Comparison of ENCODE assay signal across 16 cellular contexts in the genomic region with DNA sequence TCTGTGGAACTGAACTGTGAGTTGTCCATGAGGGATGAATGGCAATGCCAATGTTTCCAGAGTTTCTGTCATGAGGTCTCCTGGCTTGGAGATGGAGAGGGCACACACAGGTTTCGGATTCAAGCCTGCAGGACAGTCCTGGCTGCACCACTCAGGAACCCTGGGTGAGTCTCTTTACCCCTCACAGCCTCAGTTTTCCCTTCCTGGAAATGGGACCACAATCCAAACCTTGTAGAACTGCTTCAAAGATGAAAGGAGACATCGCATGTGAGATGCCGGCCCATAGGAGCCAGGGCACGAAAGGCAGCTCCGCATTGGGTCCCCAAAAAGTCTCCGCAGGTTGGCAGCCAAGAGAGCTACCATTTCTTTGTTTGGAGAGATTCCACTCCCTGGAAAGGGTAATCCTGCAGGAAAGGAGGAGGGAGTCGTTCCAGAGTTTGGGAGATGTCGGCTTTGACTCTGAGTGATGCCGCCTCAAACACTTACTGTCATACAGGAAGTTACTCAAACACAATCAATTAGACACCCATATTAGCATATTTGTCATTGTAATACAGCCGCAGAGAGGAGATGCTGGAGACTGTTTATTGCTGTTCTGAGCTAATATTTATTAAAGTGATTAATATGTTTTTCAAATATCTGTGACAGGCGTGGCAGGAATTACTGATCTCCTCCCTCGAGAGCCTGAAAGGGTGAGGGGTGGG.
A peak's percentile ranks its signal among the peaks of the same experiment; 100 is the strongest.
DNase-seq lines count a peak whose midpoint lies in the region; ATAC-seq, FAIRE-seq and TF ChIP-seq lines count a peak whose summit lies in the region.
"Had no signal": no experiment of that assay in that cellular context is flagged by ENCODE, and none has a peak within 500 bp of the region (broad histone marks: within the 10 kb centered on the region; RNA-seq: fewer than 3 reads in every experiment).

No MANE protein-coding gene starts in this region.

- H3K27me3 Mint-ChIP-seq in GM23338 (ENCODE audit: insufficient read depth, low read depth, poor library complexity) (peaks cover 7% of the 10 kb centered on the region), neural progenitor cell (ENCODE audit: insufficient read depth, low read depth) (peaks cover 26% of the 10 kb centered on the region)

- H4K5ac ChIP-seq in H1 (ENCODE audit: insufficient read length, low read depth, low read length) = no peak overlapping the region

- H3K27ac ChIP-seq in A673 (ENCODE audit: low read depth, low read length, poor library complexity, severe bottlenecking) (no peak overlapping the region), GM23338 (ENCODE audit: low read depth) (no peak overlapping the region), H1 (ENCODE audit: low read depth, low read length) (no peak overlapping the region), neural progenitor cell (no peak overlapping the region)

- no peak for TF ChIP-seq EP300 in H1 (IDR thresholded peaks at IDR 0.05; ENCODE audit: borderline replicate concordance in 1 of 2, low read depth in 2 of 2, low read length in 2 of 2)

- H3K4me3 ChIP-seq in A673 (ENCODE audit: low read depth, low read length, poor library complexity, severe bottlenecking) = no peak overlapping the region
- no peak overlapping the region for H3K4me3 ChIP-seq in GM23338
- H3K4me3 ChIP-seq in H1 (ENCODE audit: extremely low read depth in 1 of 4, insufficient read depth in 2 of 4, low read depth in 3 of 4, low read length in 4 of 4) = no peak overlapping the region
- H3K4me3 ChIP-seq in neural progenitor cell = no peak overlapping the region

- no peak overlapping the region for H2AK5ac ChIP-seq in H1 (ENCODE audit: low read depth, low read length)

- H2BK5ac ChIP-seq in H1 (ENCODE audit: low read depth, low read length) = no peak overlapping the region

- H3K4ac ChIP-seq in H1 (replicated peaks; ENCODE audit: insufficient read length, low read depth, low read length) = no peak overlapping the region

- WGBS in H1 (ENCODE audit: extremely low coverage in 1 of 2, insufficient coverage in 1 of 2, insufficient read length in 1 of 2, insufficient replicate concordance in 2 of 2, low coverage in 1 of 2, low lambda C conversion rate in 2 of 2, missing lambda C conversion rate in 1 of 2), 2 experiments = 85% methylated on average over 12 of the region's 12 CpGs; no CpG with 5 or more reads in 1 of the 2 experiments

- 0 out of 2 replicates have a peak overlapping the region, but pooled peaks have one; percentile 7 for H2AFZ ChIP-seq in GM23338
- H2AFZ ChIP-seq in H1 (ENCODE audit: low read length) = no peak overlapping the region
- H2AFZ ChIP-seq in neural progenitor cell (replicated peaks) = no peak overlapping the region

- BruUV-seq in A673 (replicated peaks; lab: Mats Ljungman, UMichigan) = no TSS peak

- no peaks in the 10 kb centered on the region for H3K36me3 Mint-ChIP-seq in GM23338 (ENCODE audit: low read depth)
- no peaks in the 10 kb centered on the region for H3K36me3 Mint-ChIP-seq in neural progenitor cell
- H3K36me3 Mint-ChIP-seq: CD14-positive monocyte; CD8-positive, alpha-beta T cell had no signal

- POLR2A ChIA-PET in A673 (lab: Charles Lee; ENCODE audit: low non-redundant PET) (no interaction called here), H1 (lab: Charles Lee; ENCODE audit: partially characterized antibody) (no interaction called here)

- H4K91ac ChIP-seq in H1 (replicated peaks; ENCODE audit: insufficient read length, low read length) = peak overlapping the region; percentile 22

- no peaks in the 10 kb centered on the region for H4K20me1 ChIP-seq in GM23338 (replicated peaks; ENCODE audit: insufficient read depth)
- H4K20me1 ChIP-seq in H1 (replicated peaks in 1 of 2; ENCODE audit: control insufficient read depth in 1 of 2, insufficient read depth in 2 of 2, low read length in 2 of 2) = no peaks in the 10 kb centered on the region
- H4K20me1 ChIP-seq in neural progenitor cell (ENCODE audit: low read depth) = no peaks in the 10 kb centered on the region

- TF ChIP-seq POLR2A in H1 (IDR thresholded peaks at IDR 0.05; ENCODE audit: control extremely low read depth in 1 of 2, low read depth in 2 of 2, low read length in 2 of 2) = no peak

- no peak overlapping the region for H3K14ac ChIP-seq in H1 (ENCODE audit: insufficient read length)

- H4K8ac ChIP-seq in H1 (ENCODE audit: extremely low read depth, insufficient read depth, low read length) = no peak overlapping the region

- FAIRE-seq in H1 (lab: Jason Lieb, UNC) = no peak
- FAIRE-seq: A204.1, HTR-8/SVneo had no signal

- H3K79me2 ChIP-seq in GM23338 (replicated peaks; ENCODE audit: insufficient read depth) (no peaks in the 10 kb centered on the region), H1 (ENCODE audit: control insufficient read depth in 1 of 2, insufficient read depth in 2 of 2, low read length in 2 of 2) (no peaks in the 10 kb centered on the region), neural progenitor cell (ENCODE audit: low read depth) (no peaks in the 10 kb centered on the region)

- no peak overlapping the region for H3K23ac ChIP-seq in H1 (ENCODE audit: insufficient read length)

- H3K4me2 ChIP-seq in GM23338 (no peak overlapping the region), H1 (ENCODE audit: insufficient read depth in 1 of 2, low read depth in 2 of 2, low read length in 2 of 2) (no peak overlapping the region), neural progenitor cell (no peak overlapping the region)

- intact Hi-C loops in A673 (cut with micrococcal nuclease; ENCODE audit: unreplicated experiment) = no loop called here

- H3K4me3 Mint-ChIP-seq in GM23338 (no peak overlapping the region), neural progenitor cell (no peak overlapping the region)
- H3K4me3 Mint-ChIP-seq: CD14-positive monocyte; CD8-positive, alpha-beta T cell had no signal

- TF ChIP-seq CTCF in A673 (conservative IDR thresholded peaks at IDR 0.05; ENCODE audit: low read depth, low read length) (no peak), GM23338 (conservative IDR thresholded peaks at IDR 0.05; ENCODE audit: low read depth in 2 of 2) (no peak), H1 (IDR thresholded peaks at IDR 0.05; ENCODE audit: control extremely low read depth in 1 of 3, insufficient read depth in 1 of 3, low read depth in 1 of 3, low read length in 3 of 3) (no peak), neural progenitor cell (IDR thresholded peaks at IDR 0.05) (no peak)

- H3K9me2 ChIP-seq in GM23338 (ENCODE audit: insufficient read depth) = no peaks in the 10 kb centered on the region

- CTCF ChIA-PET in A673 (lab: Charles Lee) = no interaction called here
- CTCF ChIA-PET in H1 (lab: Charles Lee; ENCODE audit: partially characterized antibody) = interaction anchor here (0.9 to 1.6 kb wide), 2 partner anchors 21 to 78 kb away, joined by 3 read pairs; no protein-coding TSS in a partner anchor

- H3K4me1 Mint-ChIP-seq in GM23338 = peaks cover 34% of the 10 kb centered on the region
- peaks cover 53% of the 10 kb centered on the region for H3K4me1 Mint-ChIP-seq in neural progenitor cell
- H3K4me1 Mint-ChIP-seq: CD14-positive monocyte had no signal

- no peak overlapping the region for H3K18ac ChIP-seq in H1 (ENCODE audit: extremely low read depth, low read length)

- H3K27me3 ChIP-seq in A673 (replicated peaks; ENCODE audit: insufficient read depth, low read depth, low read length, poor library complexity) (no peaks in the 10 kb centered on the region), GM23338 (ENCODE audit: insufficient read depth) (no peaks in the 10 kb centered on the region), H1 (replicated peaks in 1 of 4; ENCODE audit: control insufficient read depth in 3 of 4, extremely low read depth in 1 of 4, insufficient read depth in 3 of 4, low read length in 3 of 4) (no peaks in the 10 kb centered on the region), neural progenitor cell (no peaks in the 10 kb centered on the region)

- H2BK15ac ChIP-seq in H1 (ENCODE audit: low read length) = no peak overlapping the region

- H3K56ac ChIP-seq in H1 (replicated peaks; ENCODE audit: insufficient read length, low read depth, low read length) = no peak overlapping the region

- H3K9me3 Mint-ChIP-seq in GM23338 (peaks cover 5% of the 10 kb centered on the region; the same call in 1 of the 3 replicates), neural progenitor cell (no peaks in the 10 kb centered on the region)
- H3K9me3 Mint-ChIP-seq: CD8-positive, alpha-beta T cell had no signal

- H3K79me1 ChIP-seq in H1 (ENCODE audit: low read depth, low read length) = no peaks in the 10 kb centered on the region

- H3K36me3 ChIP-seq in A673 (ENCODE audit: insufficient read depth, low read length, poor library complexity, severe bottlenecking) = no peaks in the 10 kb centered on the region
- no peaks in the 10 kb centered on the region for H3K36me3 ChIP-seq in GM23338 (ENCODE audit: insufficient read depth)
- no peaks in the 10 kb centered on the region for H3K36me3 ChIP-seq in H1 (ENCODE audit: control insufficient read depth in 2 of 4, insufficient read depth in 4 of 4, low read length in 3 of 4)
- peaks cover 3% of the 10 kb centered on the region for H3K36me3 ChIP-seq in neural progenitor cell

- H2BK20ac ChIP-seq in H1 (ENCODE audit: low read length) = no peak overlapping the region

- H3K9me3 ChIP-seq in A673 (ENCODE audit: low read depth, low read length, poor library complexity, severe bottlenecking) (no peaks in the 10 kb centered on the region), H1 (ENCODE audit: insufficient read depth in 2 of 2, low read depth in 1 of 2, low read length in 1 of 2) (no peaks in the 10 kb centered on the region; a peak in 1 of 4 replicates), neural progenitor cell (ENCODE audit: low read depth) (peaks cover 7% of the 10 kb centered on the region)

- peak; percentile 18 for DNase-seq in A673 (ENCODE audit: low spot score)
- no peak for DNase-seq in GM23338 (ENCODE audit: low spot score)
- DNase-seq in H1 (ENCODE audit: low read depth in 1 of 2, low spot score in 2 of 2) = no peak
- no peak for DNase-seq in neural progenitor cell (ENCODE audit: low spot score)
- DNase-seq in NAMALWA (ENCODE audit: low spot score) = no peak
- no peak for DNase-seq in stimulated activated naive CD4-positive, alpha-beta T cell treated with Interleukin-2 at 50 U/mL for 16 hours (lab: John Stamatoyannopoulos, UW)
- DNase-seq: CD8-positive, alpha-beta T cell; COR-L47; DND-41; GF-D8; H7 had no signal

- ATAC-seq in GM23338 (no peak), GM19035 (IDR thresholded peaks at IDR 0.05; ENCODE audit: unreplicated experiment) (no peak), HG02885 (IDR thresholded peaks at IDR 0.05; ENCODE audit: poor library complexity, unreplicated experiment) (no peak)
- ATAC-seq: CD8-positive, alpha-beta T cell had no signal

- H3K4me1 ChIP-seq in A673 (ENCODE audit: insufficient read depth, low read length, poor library complexity, severe bottlenecking) = peaks cover 5% of the 10 kb centered on the region
- peaks cover 14% of the 10 kb centered on the region for H3K4me1 ChIP-seq in GM23338 (ENCODE audit: insufficient read depth)
- peaks cover 6 to 11% (median 8%) of the 10 kb centered on the region in 4 experiments; a peak in 6 of 7 replicates for H3K4me1 ChIP-seq in H1 (replicated peaks in 1 of 4; ENCODE audit: control insufficient read depth in 3 of 4, insufficient read depth in 4 of 4, low read length in 3 of 4)
- peaks cover 38% of the 10 kb centered on the region for H3K4me1 ChIP-seq in neural progenitor cell

- no peaks in the 10 kb centered on the region for H3K23me2 ChIP-seq in H1 (ENCODE audit: low read depth, low read length)

- H2BK12ac ChIP-seq in H1 (ENCODE audit: low read depth, low read length) = no peak overlapping the region

- H3K27ac Mint-ChIP-seq in GM23338 (no peak overlapping the region), neural progenitor cell (peak overlapping the region; percentile 68)
- H3K27ac Mint-ChIP-seq: CD14-positive monocyte; CD8-positive, alpha-beta T cell had no signal

- no peak for TF ChIP-seq RAD21 in H1 (IDR thresholded peaks at IDR 0.05 in 1 of 2, conservative IDR thresholded peaks at IDR 0.05 in 1 of 2; ENCODE audit: low read depth in 2 of 2, low read length in 2 of 2)

- H3F3A ChIP-seq in GM23338 (replicated peaks; ENCODE audit: low read depth) (no peaks in the 10 kb centered on the region), neural progenitor cell (ENCODE audit: low read depth) (peaks cover 31% of the 10 kb centered on the region)

- no peak overlapping the region for H3K9ac ChIP-seq in H1 (replicated peaks in 1 of 4; ENCODE audit: extremely low read depth in 1 of 4, low read depth in 3 of 4, low read length in 3 of 4)
- H3K9ac ChIP-seq in neural progenitor cell = no peak overlapping the region

- H2BK120ac ChIP-seq in H1 (replicated peaks; ENCODE audit: low read depth, low read length) = no peak overlapping the region
